24 cellular contexts compared by ENCODE assay signal in the genomic region with DNA sequence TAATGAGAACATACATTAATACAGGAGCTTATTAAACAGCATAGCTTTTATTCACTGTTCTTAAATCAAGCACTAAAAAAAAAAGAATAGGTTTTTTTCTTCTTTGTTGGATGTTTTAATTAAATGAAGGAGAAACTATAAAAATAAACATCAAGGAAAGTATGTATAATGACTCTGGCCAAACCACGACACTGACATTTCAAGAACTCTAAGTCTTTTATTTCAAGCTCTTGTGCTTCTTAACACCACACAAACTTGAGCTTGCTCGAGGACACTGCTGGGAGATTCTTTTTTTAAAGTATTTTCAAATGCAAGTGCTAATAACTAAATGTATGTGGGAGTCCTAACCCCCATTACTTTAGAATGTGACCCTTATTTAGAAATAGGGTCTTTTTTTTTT.
"Had no signal": no experiment of that assay in that cellular context is flagged by ENCODE, and none has a peak within 500 bp of the region (broad histone marks: within the 10 kb centered on the region; RNA-seq: fewer than 3 reads in every experiment).

No MANE protein-coding gene starts in this region.

- H3K27me3 Mint-ChIP-seq: naive B cell; progenitor cell of endocrine pancreas; stimulated activated memory B cell treated with anti-CD40 and anti-IgM and Interleukin-4, amounts not matched to agents 10 μg/mL and 1 μg/mL and 100 μg/mL, for 72 hours; stimulated activated naive CD8-positive, alpha-beta T cell treated with anti-CD3 and anti-CD28 coated beads, Interleukin-15, Interleukin-2, amounts not matched to agents 100 ng/mL and 50 ng/mL, for 24 hours had no signal

- H3K9me3 Mint-ChIP-seq: nephron; stimulated activated naive CD8-positive, alpha-beta T cell treated with anti-CD3 and anti-CD28 coated beads, Interleukin-15, Interleukin-2, amounts not matched to agents 100 ng/mL and 50 ng/mL, for 24 hours had no signal

- H3K27ac Mint-ChIP-seq: naive B cell; nephron; progenitor cell of endocrine pancreas; stimulated activated memory B cell treated with anti-CD40 and anti-IgM and Interleukin-4, amounts not matched to agents 10 μg/mL and 1 μg/mL and 100 μg/mL, for 72 hours; stimulated activated naive CD8-positive, alpha-beta T cell treated with anti-CD3 and anti-CD28 coated beads, Interleukin-15, Interleukin-2, amounts not matched to agents 100 ng/mL and 50 ng/mL, for 24 hours had no signal

- H3K27ac ChIP-seq: colonic mucosa, esophagus squamous epithelium, gastroesophageal sphincter, pancreas, spleen, tibial artery, upper lobe of right lung, vagina had no signal

- FAIRE-seq: keratinocyte, pancreas had no signal

- H3K4me3 Mint-ChIP-seq: naive B cell; nephron; stimulated activated memory B cell treated with anti-CD40 and anti-IgM and Interleukin-4, amounts not matched to agents 10 μg/mL and 1 μg/mL and 100 μg/mL, for 72 hours; stimulated activated naive CD8-positive, alpha-beta T cell treated with anti-CD3 and anti-CD28 coated beads, Interleukin-15, Interleukin-2, amounts not matched to agents 100 ng/mL and 50 ng/mL, for 24 hours had no signal

- H3K36me3 ChIP-seq: colonic mucosa, esophagus squamous epithelium, gastroesophageal sphincter, pancreas, spleen, tibial artery, upper lobe of right lung, vagina had no signal

- H3K4me1 Mint-ChIP-seq: naive B cell; stimulated activated memory B cell treated with anti-CD40 and anti-IgM and Interleukin-4, amounts not matched to agents 10 μg/mL and 1 μg/mL and 100 μg/mL, for 72 hours had no signal

- H3K36me3 Mint-ChIP-seq: naive B cell; stimulated activated memory B cell treated with anti-CD40 and anti-IgM and Interleukin-4, amounts not matched to agents 10 μg/mL and 1 μg/mL and 100 μg/mL, for 72 hours had no signal

- ATAC-seq: gastroesophageal sphincter; left ventricle myocardium superior; pancreas; right cardiac atrium; stimulated activated memory B cell treated with anti-CD40 and anti-IgM and Interleukin-4, amounts not matched to agents 10 μg/mL and 1 μg/mL and 100 μg/mL, for 72 hours; upper lobe of right lung had no signal

- H3K4me3 ChIP-seq: colonic mucosa, esophagus squamous epithelium, gastroesophageal sphincter, lung, pancreas, spleen, tibial artery, upper lobe of right lung, vagina had no signal

- H3K4me1 ChIP-seq: colonic mucosa, esophagus squamous epithelium, gastroesophageal sphincter, pancreas, spleen, tibial artery, upper lobe of right lung, vagina had no signal

- DNase-seq: colonic mucosa; dermis blood vessel endothelial cell; esophagus squamous epithelium; glutamatergic neuron; left ventricle myocardium superior; mesendoderm; naive B cell; occipital lobe; pancreas; right cardiac atrium; spleen; stimulated activated CD4-positive, alpha-beta T cell treated with anti-CD3 and anti-CD28 coated beads, Interleukin-15, amount 100 ng/mL, for 24 hours; stimulated activated CD4-positive, alpha-beta T cell treated with anti-CD3 and anti-CD28 coated beads, Interleukin-1b, Interleukin-23, amount 100 ng/mL, for 48 hours; stimulated activated CD4-positive, alpha-beta T cell treated with anti-CD3 and anti-CD28 coated beads, Interleukin-4, amount 100 ng/mL, for 24 hours; tibial artery; upper lobe of right lung had no signal

- H3K27me3 ChIP-seq: colonic mucosa, esophagus squamous epithelium, gastroesophageal sphincter, pancreas, spleen, tibial artery, upper lobe of right lung, vagina had no signal

- H3K9me3 ChIP-seq: colonic mucosa, esophagus squamous epithelium, gastroesophageal sphincter, pancreas, spleen, tibial artery, upper lobe of right lung, vagina had no signal
